ENCODE assay signal across 31 cellular contexts in the genomic region with DNA sequence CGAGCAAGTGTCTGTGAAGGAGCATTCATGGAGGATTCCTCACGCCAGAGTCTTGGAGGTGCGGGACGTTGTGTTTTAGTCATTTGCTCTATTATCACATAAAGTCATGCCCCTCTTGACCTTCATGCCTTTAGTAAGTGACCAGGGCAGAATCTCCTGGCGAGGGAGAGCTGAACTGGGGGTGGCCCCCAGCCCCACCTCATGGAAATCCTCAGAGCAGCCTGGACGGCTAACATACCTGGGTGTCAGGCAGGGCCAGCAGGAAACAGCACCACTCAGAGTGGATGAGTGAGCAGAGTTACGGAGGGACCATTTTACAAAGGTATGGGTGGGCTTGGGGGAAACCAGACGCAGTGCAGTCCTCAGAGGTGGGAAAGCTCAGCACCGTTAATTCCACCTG. TPM values are rescaled to one million over a fixed set of nuclear protein-coding genes. Genes with fewer than 3 reads are reported as not detected.
DNase-seq lines count a peak whose midpoint lies in the region; ATAC-seq and TF ChIP-seq lines count a peak whose summit lies in the region.
"Had no signal": no experiment of that assay in that cellular context is flagged by ENCODE, and none has a peak within 500 bp of the region (broad histone marks: within the 10 kb centered on the region; RNA-seq: fewer than 3 reads in every experiment).

No MANE protein-coding gene starts in this region.

- H3K9me3 Mint-ChIP-seq in nephron = peaks cover 7% of the 10 kb centered on the region
- no peaks in the 10 kb centered on the region for H3K9me3 Mint-ChIP-seq in stimulated activated effector memory CD8-positive, alpha-beta T cell treated with anti-CD3 and anti-CD28 coated beads, Interleukin-12 subunit alpha, Interleukin-12 subunit beta, amount 100 ng/mL, for 72 hours
- H3K9me3 Mint-ChIP-seq: activated T-helper 1 cell treated with anti-CD3 and anti-CD28 coated beads, Interleukin-12 subunit alpha, Interleukin-12 subunit beta, Interleukin-2, Interleukin-4 antibody, amounts not matched to agents 30 ng/mL and 10 ng/mL and 1 ng/mL, durations not matched to agents 14 hours and 24 hours and 36 hours had no signal

- H3K36me3 Mint-ChIP-seq in T-helper 17 cell (ENCODE audit: low read depth) (no peaks in the 10 kb centered on the region), nephron (ENCODE audit: low read depth) (peaks cover 4% of the 10 kb centered on the region)
- no peaks in the 10 kb centered on the region for H3K36me3 Mint-ChIP-seq in stimulated activated effector memory CD8-positive, alpha-beta T cell treated with anti-CD3 and anti-CD28 coated beads, Interleukin-12 subunit alpha, Interleukin-12 subunit beta, amount 100 ng/mL, for 72 hours

- peaks cover 5% of the 10 kb centered on the region; the same call in 1 of the 2 replicates for H3K36me3 ChIP-seq in ACC112 (ENCODE audit: insufficient read depth, low read length)
- H3K36me3 ChIP-seq: BLaER1, colonic mucosa, HAP-1 had no signal

- H3K4me1 ChIP-seq in ACC112 (ENCODE audit: control insufficient read depth, insufficient read depth, low read length, unreplicated experiment) = peaks cover 46% of the 10 kb centered on the region
- H3K4me1 ChIP-seq: BLaER1, colonic mucosa, HAP-1 had no signal

- H3K9me3 ChIP-seq in T-helper 17 cell (ENCODE audit: control insufficient read depth, low read length, poor library complexity, severe bottlenecking) = no peaks in the 10 kb centered on the region
- H3K9me3 ChIP-seq: colonic mucosa, HAP-1 had no signal

- H3K79me2 ChIP-seq in ACC112 (ENCODE audit: control insufficient read depth, insufficient read depth, low read length, unreplicated experiment) = no peaks in the 10 kb centered on the region

- no peak overlapping the region for H3K4me3 ChIP-seq in ACC112 (ENCODE audit: low read depth, low read length)
- H3K4me3 ChIP-seq: BLaER1, colonic mucosa, HAP-1 had no signal

- DNase-seq in T-helper 17 cell (no peak), NCI-H1930 (lab: John Stamatoyannopoulos, UW) (no peak)
- DNase-seq in stimulated activated effector memory CD8-positive, alpha-beta T cell treated with anti-CD3 and anti-CD28 coated beads, Interleukin-12 subunit alpha, Interleukin-12 subunit beta, amount 100 ng/mL, for 72 hours (ENCODE audit: low spot score in 2 of 2) = no peak
- DNase-seq: ACHN; activated CD8-positive, alpha-beta memory T cell treated with anti-CD3 and anti-CD28 coated beads, Interleukin-2, amount 50 U/mL, for 48 hours; activated CD8-positive, alpha-beta T cell treated with anti-CD3 and anti-CD28 coated beads for 36 hours; activated naive CD4-positive, alpha-beta T cell treated with anti-CD3 and anti-CD28 coated beads, Interleukin-2, amount 50 U/mL, for 16 hours; colonic mucosa; DMS153; effector CD4-positive, alpha-beta T cell; hypothalamus; Karpas-422; left cardiac atrium; NCI-H1417 treated with DMSO at 0.1 percent for 48 hours; NCI-H226; NCI-H526 treated with DMSO at 0.1 percent for 48 hours; posterior cingulate gyrus; SHP77 treated with DMSO at 0.1 percent for 48 hours; stimulated activated CD4-positive, alpha-beta T cell treated with anti-CD3 and anti-CD28 coated beads, Interleukin-4, amount 100 ng/mL, for 4 hours; SW 1271; T-helper 9 cell had no signal

- ATAC-seq in T-helper 17 cell = no peak
- ATAC-seq in stimulated activated effector memory CD8-positive, alpha-beta T cell treated with anti-CD3 and anti-CD28 coated beads, Interleukin-12 subunit alpha, Interleukin-12 subunit beta, amount 100 ng/mL, for 72 hours = no peak
- no peak for ATAC-seq in HG03439 (IDR thresholded peaks at IDR 0.05; ENCODE audit: unreplicated experiment)
- ATAC-seq in HG03097 (IDR thresholded peaks at IDR 0.05; ENCODE audit: low FRiP score, unreplicated experiment) = no peak
- no peak for ATAC-seq in GM19035 (IDR thresholded peaks at IDR 0.05; ENCODE audit: unreplicated experiment)
- ATAC-seq: activated CD8-positive, alpha-beta T cell treated with anti-CD3 and anti-CD28 coated beads for 36 hours; HepG2; right cardiac atrium had no signal

- peak overlapping the region; percentile 100 for H3K27ac ChIP-seq in ACC112 (ENCODE audit: low read depth, low read length)
- H3K27ac ChIP-seq: BLaER1 had no signal

- H3K27me3 Mint-ChIP-seq in T-helper 17 cell (peaks cover 24% of the 10 kb centered on the region), nephron (ENCODE audit: low read depth) (no peaks in the 10 kb centered on the region)
- H3K27me3 Mint-ChIP-seq: activated CD8-positive, alpha-beta T cell treated with anti-CD3 and anti-CD28 coated beads for 36 hours had no signal

- TF ChIP-seq CTCF in nephron (IDR thresholded peaks at IDR 0.05; ENCODE audit: unreplicated experiment in 3 of 3) = no peak

- H3K4me1 Mint-ChIP-seq in T-helper 17 cell (peaks cover 4% of the 10 kb centered on the region), nephron (peaks cover 66% of the 10 kb centered on the region)
- no peaks in the 10 kb centered on the region for H3K4me1 Mint-ChIP-seq in stimulated activated effector memory CD8-positive, alpha-beta T cell treated with anti-CD3 and anti-CD28 coated beads, Interleukin-12 subunit alpha, Interleukin-12 subunit beta, amount 100 ng/mL, for 72 hours

- H3K4me3 Mint-ChIP-seq in T-helper 17 cell = no peak overlapping the region
- no peak overlapping the region for H3K4me3 Mint-ChIP-seq in nephron
- H3K4me3 Mint-ChIP-seq in stimulated activated effector memory CD8-positive, alpha-beta T cell treated with anti-CD3 and anti-CD28 coated beads, Interleukin-12 subunit alpha, Interleukin-12 subunit beta, amount 100 ng/mL, for 72 hours = no peak overlapping the region
- H3K4me3 Mint-ChIP-seq: activated CD8-positive, alpha-beta T cell treated with anti-CD3 and anti-CD28 coated beads for 36 hours; activated T-helper 1 cell treated with anti-CD3 and anti-CD28 coated beads, Interleukin-12 subunit alpha, Interleukin-12 subunit beta, Interleukin-2, Interleukin-4 antibody, amounts not matched to agents 30 ng/mL and 10 ng/mL and 1 ng/mL, durations not matched to agents 14 hours and 24 hours and 36 hours had no signal

- H3K27me3 ChIP-seq in ACC112 (ENCODE audit: insufficient read depth, low read length) = no peaks in the 10 kb centered on the region
- H3K27me3 ChIP-seq: BLaER1, colonic mucosa had no signal

- peak overlapping the region; percentile 70 for H3K27ac Mint-ChIP-seq in T-helper 17 cell
- H3K27ac Mint-ChIP-seq in nephron = peak overlapping the region in 2 of 3 experiments; percentile 52 to 92
- peak overlapping the region; percentile 9 for H3K27ac Mint-ChIP-seq in stimulated activated effector memory CD8-positive, alpha-beta T cell treated with anti-CD3 and anti-CD28 coated beads, Interleukin-12 subunit alpha, Interleukin-12 subunit beta, amount 100 ng/mL, for 72 hours
- H3K27ac Mint-ChIP-seq: activated CD8-positive, alpha-beta T cell treated with anti-CD3 and anti-CD28 coated beads for 36 hours; activated T-helper 1 cell treated with anti-CD3 and anti-CD28 coated beads, Interleukin-12 subunit alpha, Interleukin-12 subunit beta, Interleukin-2, Interleukin-4 antibody, amounts not matched to agents 30 ng/mL and 10 ng/mL and 1 ng/mL, durations not matched to agents 14 hours and 24 hours and 36 hours had no signal

- H2AFZ ChIP-seq in ACC112 (ENCODE audit: low read length, unreplicated experiment) = no peak overlapping the region

RNA-seq across cellular contexts. Expression of a gene that starts 56.1 kb away (rescaled TPM):
- total RNA-seq in T-helper 17 cell = 10 to 100 TPM; 29.0 to 41.9 TPM

Comparison
In these comparisons a context has a peak if more than half of its experiments do, and no peak if none do; other contexts are left out.
1. H3K27ac Mint-ChIP-seq: peak in every context shown above with its lines; median percentile 72 in nephron; 70 in T-helper 17 cell; 9 in stimulated activated effector memory CD8-positive, alpha-beta T cell treated with anti-CD3 and anti-CD28 coated beads, Interleukin-12 subunit alpha, Interleukin-12 subunit beta, amount 100 ng/mL, for 72 hours.